In the genomic region with DNA sequence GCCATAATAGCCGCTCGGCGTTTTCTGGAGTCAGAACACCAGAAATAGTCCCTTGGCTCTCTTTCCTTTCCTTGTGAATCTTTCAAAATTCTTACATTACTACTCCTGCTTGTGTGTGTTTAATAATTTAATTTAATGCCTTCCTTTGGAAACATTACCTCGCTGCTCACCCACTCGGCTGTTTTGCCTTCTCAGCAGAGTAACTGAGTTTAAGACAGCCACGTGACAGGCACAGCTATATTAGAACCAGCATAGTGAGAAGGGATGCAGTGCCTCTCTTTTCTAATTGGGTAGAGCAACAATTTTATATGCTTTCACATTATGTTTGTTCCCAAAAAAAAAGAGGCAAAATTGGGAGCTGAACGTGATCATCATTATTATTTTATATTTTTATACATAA, we compare ENCODE assay signal across 1 cellular context.
TF ChIP-seq lines count a peak whose summit lies in the region.

No MANE protein-coding gene starts in this region.

TF ChIP-seq in GM12878, 131 proteins besides CTCF, POLR2A, EP300 and RAD21:
- TF ChIP-seq IRF4 (IDR thresholded peaks at IDR 0.05; ENCODE audit: low read depth, low read length) (no peak), SREBF1 (IDR thresholded peaks at IDR 0.05; ENCODE audit: low read length) (no peak), SMAD1 (IDR thresholded peaks at IDR 0.05; ENCODE audit: low read depth, partially characterized antibody) (no peak), ZBED1 (IDR thresholded peaks at IDR 0.05; ENCODE audit: borderline replicate concordance) (no peak)
